Comparison of ENCODE assay signal across 2 cellular contexts in the genomic region with DNA sequence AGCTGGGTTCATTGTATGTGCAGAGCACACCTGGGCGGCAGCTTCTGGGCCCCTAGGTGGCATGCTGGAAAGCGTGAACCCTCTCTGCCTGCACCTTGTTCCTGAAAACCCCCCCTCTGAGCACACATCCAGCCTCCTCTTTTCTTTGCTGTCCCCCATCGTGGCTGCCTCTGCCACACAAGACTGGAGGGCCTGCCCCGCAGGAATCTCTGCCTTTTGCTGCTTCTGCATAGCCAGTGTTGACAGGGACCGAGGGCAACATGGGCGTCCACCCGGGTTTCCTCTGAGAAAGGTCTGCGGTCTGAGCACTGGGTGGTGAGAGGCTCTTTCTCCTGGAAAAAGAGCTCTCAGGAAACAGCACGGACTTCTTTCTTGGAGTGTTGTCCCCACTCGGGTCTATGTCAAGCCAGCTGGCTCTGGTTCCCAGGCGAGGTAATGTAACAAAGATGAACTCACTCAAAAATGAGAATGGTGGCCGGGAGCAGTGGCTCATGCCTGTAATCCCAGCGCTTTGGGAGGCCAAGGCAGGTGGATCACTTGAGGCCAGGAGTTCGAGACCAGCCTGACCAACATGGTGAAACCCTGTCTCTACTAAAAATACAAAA.
TF ChIP-seq lines count a peak whose summit lies in the region.

No MANE protein-coding gene starts in this region.

TF ChIP-seq in GM23338, 12 proteins besides CTCF, POLR2A, EP300 and RAD21:
- no peak for TF ChIP-seq EZH2phosphoT487 (IDR thresholded peaks at IDR 0.05; ENCODE audit: unreplicated experiment)
- TF ChIP-seq NANOG (IDR thresholded peaks at IDR 0.05; ENCODE audit: borderline replicate concordance), result no peak

TF ChIP-seq in H1, 55 proteins besides CTCF, POLR2A, EP300 and RAD21:
- no peak for TF ChIP-seq CEBPB (IDR thresholded peaks at IDR 0.05; ENCODE audit: low read depth, low read length)
- no peak for TF ChIP-seq POU5F1 (IDR thresholded peaks at IDR 0.05; ENCODE audit: low read depth, low read length)
- no peak for TF ChIP-seq CHD1 (IDR thresholded peaks at IDR 0.05; ENCODE audit: low read depth, low read length)
- no peak for TF ChIP-seq CBX5 (IDR thresholded peaks at IDR 0.05; ENCODE audit: low read depth, low read length)
- TF ChIP-seq NANOG (IDR thresholded peaks at IDR 0.05; ENCODE audit: insufficient read depth, low read depth, low read length, poor library complexity, severe bottlenecking), result no peak
- TF ChIP-seq SIN3A (conservative IDR thresholded peaks at IDR 0.05 in 1 of 2, IDR thresholded peaks at IDR 0.05 in 1 of 2; ENCODE audit: low read depth in 1 of 2, low read length in 2 of 2), result no peak
- TF ChIP-seq JUND (IDR thresholded peaks at IDR 0.05; ENCODE audit: low read length), result no peak
- no peak for TF ChIP-seq TBP (IDR thresholded peaks at IDR 0.05; ENCODE audit: low read depth, low read length)
- TF ChIP-seq SUZ12 (IDR thresholded peaks at IDR 0.05; ENCODE audit: low read length), result no peak
- no peak for TF ChIP-seq FOSL1 (IDR thresholded peaks at IDR 0.05; ENCODE audit: insufficient read depth, low read depth, low read length)
- TF ChIP-seq SIRT6 (IDR thresholded peaks at IDR 0.05; ENCODE audit: low read length), result no peak
- no peak for TF ChIP-seq RBBP5 (IDR thresholded peaks at IDR 0.05; ENCODE audit: borderline replicate concordance, low read depth, low read length)
- TF ChIP-seq TAF7 (optimal IDR thresholded peaks at IDR 0.05; ENCODE audit: borderline replicate concordance, low read depth, low read length), result no peak
- no peak for TF ChIP-seq GABPA (IDR thresholded peaks at IDR 0.05; ENCODE audit: borderline replicate concordance, insufficient read depth, low read length)
- TF ChIP-seq SAP30 (IDR thresholded peaks at IDR 0.05; ENCODE audit: insufficient read depth, insufficient replicate concordance, low read length), result no peak
- TF ChIP-seq SIX5 (IDR thresholded peaks at IDR 0.05; ENCODE audit: low read depth, low read length), result no peak
- TF ChIP-seq BCL11A (IDR thresholded peaks at IDR 0.05; ENCODE audit: low read depth in 2 of 2, low read length in 2 of 2), result no peak
- TF ChIP-seq TAF1 (IDR thresholded peaks at IDR 0.05; ENCODE audit: low read depth, low read length), result no peak
- TF ChIP-seq MAFK (IDR thresholded peaks at IDR 0.05; ENCODE audit: low read depth, low read length), result no peak
- no peak for TF ChIP-seq CHD2 (IDR thresholded peaks at IDR 0.05; ENCODE audit: low read length)
